18 cellular contexts compared by ENCODE assay signal in genomic region chr7:28986028-28986427, GRCh38. TPM values are rescaled to one million over a fixed set of nuclear protein-coding genes. Genes with fewer than 3 reads are reported as not detected.
DNase-seq lines count a peak whose midpoint lies in the region; ATAC-seq and TF ChIP-seq lines count a peak whose summit lies in the region.
"Had no signal": no experiment of that assay in that cellular context is flagged by ENCODE, and none has a peak within 500 bp of the region (broad histone marks: within the 10 kb centered on the region; RNA-seq: fewer than 3 reads in every experiment).

No MANE protein-coding gene starts in this region.

- H3K27me3 ChIP-seq in heart right ventricle (no peaks in the 10 kb centered on the region), right cardiac atrium (ENCODE audit: control insufficient read depth, insufficient read depth) (no peaks in the 10 kb centered on the region), trophoblast cell (ENCODE audit: insufficient read depth, low read length) (no peaks in the 10 kb centered on the region), vagina (no peaks in the 10 kb centered on the region)
- H3K27me3 ChIP-seq: neutrophil had no signal

- H3K14ac ChIP-seq in trophoblast cell (ENCODE audit: low read length): no peak overlapping the region

- H3K4me3 Mint-ChIP-seq in chondrocyte (ENCODE audit: unreplicated experiment): no peak overlapping the region
- H3K4me3 Mint-ChIP-seq: activated CD4-positive, alpha-beta memory T cell treated with anti-CD3 and anti-CD28 coated beads, Interleukin-2, amount 10 ng/mL, durations not matched to agents 7 days and 5 days; activated naive CD8-positive, alpha-beta T cell treated with anti-CD3 and anti-CD28 coated beads, Interleukin-2, amount 50 U/mL, for 24 hours; stimulated activated memory B cell treated with anti-CD40 and anti-IgM and Interleukin-4, amounts not matched to agents 10 μg/mL and 1 μg/mL and 100 μg/mL, for 72 hours had no signal

- peak overlapping the region; percentile 73 for H2BK120ac ChIP-seq in trophoblast cell (ENCODE audit: insufficient read depth, low read length, poor library complexity)

- intact Hi-C loops in heart right ventricle (cut with DNase I) (loop anchor here in 2 of 10 donors (5.0 kb wide), 2 partner anchors 44 to 51 kb away; no protein-coding TSS in a partner anchor), Right ventricle myocardium inferior (cut with DNase I) (no loop called here), right cardiac atrium (cut with DNase I) (no loop called here), vagina (cut with DNase I) (loop anchor here (10.0 kb wide), 1 partner anchor 109 kb away; no protein-coding TSS in a partner anchor), mucosa of descending colon (cut with DNase I, micrococcal nuclease) (no loop called here)

- DNase-seq in heart right ventricle (no peak), Right ventricle myocardium inferior (ENCODE audit: missing footprints) (no peak), right cardiac atrium (no peak), trophoblast cell (peak; percentile 50 to 74), vagina (ENCODE audit: extremely low spot score in 2 of 2) (no peak), chondrocyte (ENCODE audit: low spot score) (no peak), mucosa of descending colon (no peak)
- DNase-seq: activated CD4-positive, alpha-beta memory T cell treated with anti-CD3 and anti-CD28 coated beads, Interleukin-2, amount 10 ng/mL, durations not matched to agents 7 days and 5 days; activated naive CD8-positive, alpha-beta T cell treated with anti-CD3 and anti-CD28 coated beads, Interleukin-2, amount 50 U/mL, for 24 hours; NCI-H1417 treated with DMSO at 0.1 percent for 48 hours; SK-N-SH had no signal

- no peak overlapping the region for H4K12ac ChIP-seq in trophoblast cell (ENCODE audit: low read depth, low read length)

- peak overlapping the region; percentile 21 for H3K4ac ChIP-seq in trophoblast cell (ENCODE audit: low read depth, low read length)

- 92 to 96% methylated on average over 5 of the region's 5 CpGs for WGBS in heart right ventricle, 2 donors
- WGBS in right cardiac atrium: 87% methylated on average over 5 of the region's 5 CpGs
- WGBS in trophoblast cell (ENCODE audit: extremely low coverage, insufficient coverage, insufficient read length): no CpG with 5 or more reads among the region's 5 CpGs

- no peak overlapping the region for H3K27ac Mint-ChIP-seq in chondrocyte (ENCODE audit: unreplicated experiment)
- H3K27ac Mint-ChIP-seq: activated CD4-positive, alpha-beta memory T cell treated with anti-CD3 and anti-CD28 coated beads, Interleukin-2, amount 10 ng/mL, durations not matched to agents 7 days and 5 days; activated naive CD8-positive, alpha-beta T cell treated with anti-CD3 and anti-CD28 coated beads, Interleukin-2, amount 50 U/mL, for 24 hours; stimulated activated memory B cell treated with anti-CD40 and anti-IgM and Interleukin-4, amounts not matched to agents 10 μg/mL and 1 μg/mL and 100 μg/mL, for 72 hours had no signal

- H4K91ac ChIP-seq in trophoblast cell (ENCODE audit: low read depth, low read length): peak overlapping the region; percentile 52

- H3K27ac ChIP-seq in heart right ventricle (peak overlapping the region in 9 of 10 donors; percentile 10 to 77 (median 56)), right cardiac atrium (ENCODE audit: low read length) (peak overlapping the region; percentile 25), trophoblast cell (ENCODE audit: low read depth, low read length) (peak overlapping the region; percentile 99), vagina (peak overlapping the region; percentile 52)
- H3K27ac ChIP-seq: A549, epithelial cell of prostate had no signal

- H3K79me1 ChIP-seq in trophoblast cell (ENCODE audit: low read length): peaks cover 49% of the 10 kb centered on the region

- H4K8ac ChIP-seq in trophoblast cell (ENCODE audit: low read depth, low read length): peak overlapping the region; percentile 33

- H3K9me3 Mint-ChIP-seq in chondrocyte (ENCODE audit: low read depth): peaks cover 7% of the 10 kb centered on the region
- H3K9me3 Mint-ChIP-seq: activated CD4-positive, alpha-beta memory T cell treated with anti-CD3 and anti-CD28 coated beads, Interleukin-2, amount 10 ng/mL, durations not matched to agents 7 days and 5 days; activated naive CD8-positive, alpha-beta T cell treated with anti-CD3 and anti-CD28 coated beads, Interleukin-2, amount 50 U/mL, for 24 hours; stimulated activated memory B cell treated with anti-CD40 and anti-IgM and Interleukin-4, amounts not matched to agents 10 μg/mL and 1 μg/mL and 100 μg/mL, for 72 hours had no signal

- no peak overlapping the region for H3K9ac ChIP-seq in trophoblast cell (ENCODE audit: low read length)
- H3K9ac ChIP-seq: SK-N-SH had no signal

- no peak overlapping the region for H3K23ac ChIP-seq in trophoblast cell (ENCODE audit: low read length)

- H3K36me3 ChIP-seq in heart right ventricle (no peaks in the 10 kb centered on the region), trophoblast cell (ENCODE audit: control insufficient read depth in 1 of 2, insufficient read depth in 2 of 2, low read length in 2 of 2) (no peaks in the 10 kb centered on the region), vagina (no peaks in the 10 kb centered on the region), mucosa of descending colon (ENCODE audit: low read depth) (no peaks in the 10 kb centered on the region)
- H3K36me3 ChIP-seq: neutrophil had no signal

- H2BK5ac ChIP-seq in trophoblast cell (ENCODE audit: low read depth, low read length, poor library complexity): peak overlapping the region; percentile 99

- no peaks in the 10 kb centered on the region for H3K36me3 Mint-ChIP-seq in chondrocyte (ENCODE audit: low read depth)
- H3K36me3 Mint-ChIP-seq: stimulated activated memory B cell treated with anti-CD40 and anti-IgM and Interleukin-4, amounts not matched to agents 10 μg/mL and 1 μg/mL and 100 μg/mL, for 72 hours had no signal

- no peak for ATAC-seq in heart right ventricle
- no peak for ATAC-seq in Right ventricle myocardium inferior
- ATAC-seq in right cardiac atrium: no peak
- no peak for ATAC-seq in GM18519 (IDR thresholded peaks at IDR 0.05; ENCODE audit: low FRiP score, unreplicated experiment)
- no peak for ATAC-seq in mucosa of descending colon
- ATAC-seq: A549; activated naive CD8-positive, alpha-beta T cell treated with anti-CD3 and anti-CD28 coated beads, Interleukin-2, amount 50 U/mL, for 24 hours; K562; stimulated activated memory B cell treated with anti-CD40 and anti-IgM and Interleukin-4, amounts not matched to agents 10 μg/mL and 1 μg/mL and 100 μg/mL, for 72 hours had no signal

- H3K4me1 ChIP-seq in heart right ventricle (peaks cover 0 to 65% (median 55%) of the 10 kb centered on the region in 9 donors), right cardiac atrium (ENCODE audit: control insufficient read depth, insufficient read depth, low read length) (peaks cover 16% of the 10 kb centered on the region), trophoblast cell (ENCODE audit: control insufficient read depth in 1 of 2, insufficient read depth in 2 of 2, low read length in 2 of 2) (peaks cover 35 to 56% of the 10 kb centered on the region in 2 experiments), vagina (peaks cover 71% of the 10 kb centered on the region), mucosa of descending colon (ENCODE audit: low read depth) (peaks cover 3% of the 10 kb centered on the region)
- H3K4me1 ChIP-seq: A549 had no signal

- H3K27me3 Mint-ChIP-seq in chondrocyte (ENCODE audit: low read depth): no peaks in the 10 kb centered on the region

- peaks cover 11% of the 10 kb centered on the region for H3K79me2 ChIP-seq in trophoblast cell (ENCODE audit: control insufficient read depth, insufficient read depth, low read length, poor library complexity)

- no peak overlapping the region for H3K18ac ChIP-seq in trophoblast cell (ENCODE audit: low read length)

- H3K9me3 ChIP-seq in heart right ventricle (no peaks in the 10 kb centered on the region), right cardiac atrium (ENCODE audit: control insufficient read depth, low read length) (no peaks in the 10 kb centered on the region), trophoblast cell (ENCODE audit: insufficient read depth, low read depth, low read length) (no peaks in the 10 kb centered on the region), vagina (no peaks in the 10 kb centered on the region), mucosa of descending colon (no peaks in the 10 kb centered on the region)
- H3K9me3 ChIP-seq: A549, neutrophil, SK-N-SH had no signal

- TF ChIP-seq CTCF in heart right ventricle (IDR thresholded peaks at IDR 0.05) (no peak), vagina (IDR thresholded peaks at IDR 0.05) (no peak), chondrocyte (IDR thresholded peaks at IDR 0.05) (no peak), mucosa of descending colon (IDR thresholded peaks at IDR 0.05) (no peak)

- H3K4me1 Mint-ChIP-seq in chondrocyte (ENCODE audit: low read depth): peaks cover 56% of the 10 kb centered on the region
- H3K4me1 Mint-ChIP-seq: activated CD4-positive, alpha-beta memory T cell treated with anti-CD3 and anti-CD28 coated beads, Interleukin-2, amount 10 ng/mL, durations not matched to agents 7 days and 5 days; activated naive CD8-positive, alpha-beta T cell treated with anti-CD3 and anti-CD28 coated beads, Interleukin-2, amount 50 U/mL, for 24 hours; stimulated activated memory B cell treated with anti-CD40 and anti-IgM and Interleukin-4, amounts not matched to agents 10 μg/mL and 1 μg/mL and 100 μg/mL, for 72 hours had no signal

- H3K4me2 ChIP-seq in trophoblast cell (ENCODE audit: low read length): no peak overlapping the region
- H3K4me2 ChIP-seq: A549, SK-N-SH had no signal

- no peak for TF ChIP-seq POLR2A in vagina (IDR thresholded peaks at IDR 0.05)

- no peak overlapping the region for H2AK5ac ChIP-seq in trophoblast cell (ENCODE audit: low read length)

- H2AFZ ChIP-seq in trophoblast cell (ENCODE audit: insufficient read depth, low read length, poor library complexity): peak overlapping the region; percentile 18

- peak overlapping the region; percentile 59 for H2BK12ac ChIP-seq in trophoblast cell (ENCODE audit: low read length)

- H3K4me3 ChIP-seq in heart right ventricle (no peak overlapping the region), right cardiac atrium (ENCODE audit: low read length) (no peak overlapping the region), trophoblast cell (ENCODE audit: low read depth, low read length) (no peak overlapping the region), vagina (peak overlapping the region; percentile 1 to 6), mucosa of descending colon (no peak overlapping the region)
- H3K4me3 ChIP-seq: A549, K562 had no signal

RNA-seq across cellular contexts. Expression of gene TRIL, which starts 27.9 kb away (rescaled TPM):
- total RNA-seq in heart right ventricle: 1 to 10 TPM; 1.1 to 5.9 (median 2.9) TPM
- 1 to 10 TPM in 1 of 2 donors, under 1 TPM in 1; 0.59 to 1.6 TPM for polyA plus RNA-seq in heart right ventricle
- 2.3 TPM for total RNA-seq in Right ventricle myocardium inferior
- total RNA-seq in right cardiac atrium: 1 to 10 TPM; 1.3 to 2.9 (median 2.5) TPM
- 0.84 TPM for polyA plus RNA-seq in right cardiac atrium
- 24.9 and 29.2 TPM in 2 replicates for polyA plus RNA-seq in trophoblast cell (2013)
- 11.0 TPM for total RNA-seq in vagina
- 0.92 to 1.7 TPM (median 0.92 TPM) in 3 replicates for total RNA-seq in chondrocyte
- total RNA-seq in mucosa of descending colon: 1 to 10 TPM in 2 of 3 donors, under 1 TPM in 1; 0.96 to 2.2 (median 1.5) TPM
- total RNA-seq: K562, OCI-LY7 had no signal
- polyA plus RNA-seq: A549, K562 had no signal

Comparison
In these comparisons a context has a peak if more than half of its experiments do, and no peak if none do; other contexts are left out.
1. DNase-seq: peak in trophoblast cell (2 of 2); none in heart right ventricle (0 of 2), Right ventricle myocardium inferior (single experiment), right cardiac atrium (0 of 3), vagina (0 of 2), chondrocyte (single experiment) and mucosa of descending colon (0 of 3).
2. H3K27ac ChIP-seq: peak in every context shown above with its lines; median percentile 99 in trophoblast cell; 56 in heart right ventricle; 52 in vagina; 25 in right cardiac atrium.
3. H3K4me3 ChIP-seq: peak in vagina (2 of 2); none in heart right ventricle (0 of 10), right cardiac atrium (single experiment), trophoblast cell (single experiment) and mucosa of descending colon (single experiment).